Comparison of ENCODE assay signal across 1 cellular context in the genomic region with DNA sequence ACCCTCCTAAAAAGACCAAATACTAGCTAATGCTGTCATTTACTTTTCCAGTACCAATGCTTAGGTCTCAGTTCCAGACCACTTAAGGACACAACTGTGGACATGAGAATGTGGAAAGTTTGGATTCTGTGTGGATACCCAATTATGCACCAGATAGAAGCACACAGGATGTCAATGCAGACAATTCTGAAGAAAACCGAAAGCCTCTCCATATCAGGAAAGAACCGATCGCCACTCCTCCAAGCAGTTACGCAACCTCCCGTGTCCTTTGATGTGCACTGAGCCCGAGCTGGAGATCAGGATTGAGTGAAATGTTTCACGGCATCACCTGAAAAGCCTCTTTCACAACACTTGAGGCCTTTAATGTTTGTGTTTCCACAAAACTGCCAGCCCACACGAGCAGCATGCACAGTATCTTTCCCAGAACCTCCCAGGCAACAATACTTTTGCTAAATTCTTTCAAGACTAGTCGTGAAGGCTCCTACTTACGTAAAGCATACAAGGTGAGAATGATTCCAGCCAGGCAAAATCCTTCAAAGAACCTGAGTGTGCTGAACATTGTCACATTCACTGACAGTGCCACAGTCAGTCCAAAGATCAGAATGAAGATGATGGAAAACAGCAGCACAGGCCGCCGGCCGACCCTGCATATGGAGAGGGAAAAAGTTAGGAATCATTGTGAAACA.
TF ChIP-seq lines count a peak whose summit lies in the region.

No MANE protein-coding gene starts in this region.

TF ChIP-seq in HepG2, 621 proteins besides CTCF, POLR2A, EP300 and RAD21 (continued from another document and continues in another):
- TF ChIP-seq, protein P1, sequence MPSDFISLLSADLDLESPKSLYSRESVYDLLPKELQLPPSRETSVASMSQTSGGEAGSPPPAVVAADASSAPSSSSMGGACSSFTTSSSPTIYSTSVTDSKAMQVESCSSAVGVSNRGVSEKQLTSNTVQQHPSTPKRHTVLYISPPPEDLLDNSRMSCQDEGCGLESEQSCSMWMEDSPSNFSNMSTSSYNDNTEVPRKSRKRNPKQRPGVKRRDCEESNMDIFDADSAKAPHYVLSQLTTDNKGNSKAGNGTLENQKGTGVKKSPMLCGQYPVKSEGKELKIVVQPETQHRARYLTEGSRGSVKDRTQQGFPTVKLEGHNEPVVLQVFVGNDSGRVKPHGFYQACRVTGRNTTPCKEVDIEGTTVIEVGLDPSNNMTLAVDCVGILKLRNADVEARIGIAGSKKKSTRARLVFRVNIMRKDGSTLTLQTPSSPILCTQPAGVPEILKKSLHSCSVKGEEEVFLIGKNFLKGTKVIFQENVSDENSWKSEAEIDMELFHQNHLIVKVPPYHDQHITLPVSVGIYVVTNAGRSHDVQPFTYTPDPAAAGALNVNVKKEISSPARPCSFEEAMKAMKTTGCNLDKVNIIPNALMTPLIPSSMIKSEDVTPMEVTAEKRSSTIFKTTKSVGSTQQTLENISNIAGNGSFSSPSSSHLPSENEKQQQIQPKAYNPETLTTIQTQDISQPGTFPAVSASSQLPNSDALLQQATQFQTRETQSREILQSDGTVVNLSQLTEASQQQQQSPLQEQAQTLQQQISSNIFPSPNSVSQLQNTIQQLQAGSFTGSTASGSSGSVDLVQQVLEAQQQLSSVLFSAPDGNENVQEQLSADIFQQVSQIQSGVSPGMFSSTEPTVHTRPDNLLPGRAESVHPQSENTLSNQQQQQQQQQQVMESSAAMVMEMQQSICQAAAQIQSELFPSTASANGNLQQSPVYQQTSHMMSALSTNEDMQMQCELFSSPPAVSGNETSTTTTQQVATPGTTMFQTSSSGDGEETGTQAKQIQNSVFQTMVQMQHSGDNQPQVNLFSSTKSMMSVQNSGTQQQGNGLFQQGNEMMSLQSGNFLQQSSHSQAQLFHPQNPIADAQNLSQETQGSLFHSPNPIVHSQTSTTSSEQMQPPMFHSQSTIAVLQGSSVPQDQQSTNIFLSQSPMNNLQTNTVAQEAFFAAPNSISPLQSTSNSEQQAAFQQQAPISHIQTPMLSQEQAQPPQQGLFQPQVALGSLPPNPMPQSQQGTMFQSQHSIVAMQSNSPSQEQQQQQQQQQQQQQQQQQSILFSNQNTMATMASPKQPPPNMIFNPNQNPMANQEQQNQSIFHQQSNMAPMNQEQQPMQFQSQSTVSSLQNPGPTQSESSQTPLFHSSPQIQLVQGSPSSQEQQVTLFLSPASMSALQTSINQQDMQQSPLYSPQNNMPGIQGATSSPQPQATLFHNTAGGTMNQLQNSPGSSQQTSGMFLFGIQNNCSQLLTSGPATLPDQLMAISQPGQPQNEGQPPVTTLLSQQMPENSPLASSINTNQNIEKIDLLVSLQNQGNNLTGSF (CRISPR knock-in tag; IDR thresholded peaks at IDR 0.05) = peak; percentile 62; the same call in 1 of the 2 replicates
- TF ChIP-seq PHB2 (IDR thresholded peaks at IDR 0.05; ENCODE audit: partially characterized antibody) = no peak
- no peak for TF ChIP-seq ZNF180 (CRISPR knock-in tag; IDR thresholded peaks at IDR 0.05; ENCODE audit: borderline replicate concordance, low read depth)
- TF ChIP-seq ZSCAN9 (CRISPR knock-in tag; IDR thresholded peaks at IDR 0.05; ENCODE audit: borderline replicate concordance) = peak; percentile 96
- TF ChIP-seq ZNF343 (CRISPR knock-in tag; IDR thresholded peaks at IDR 0.05) = 0 out of 2 replicates have a peak, but pooled peaks have one; percentile 14
- TF ChIP-seq, protein P2, sequence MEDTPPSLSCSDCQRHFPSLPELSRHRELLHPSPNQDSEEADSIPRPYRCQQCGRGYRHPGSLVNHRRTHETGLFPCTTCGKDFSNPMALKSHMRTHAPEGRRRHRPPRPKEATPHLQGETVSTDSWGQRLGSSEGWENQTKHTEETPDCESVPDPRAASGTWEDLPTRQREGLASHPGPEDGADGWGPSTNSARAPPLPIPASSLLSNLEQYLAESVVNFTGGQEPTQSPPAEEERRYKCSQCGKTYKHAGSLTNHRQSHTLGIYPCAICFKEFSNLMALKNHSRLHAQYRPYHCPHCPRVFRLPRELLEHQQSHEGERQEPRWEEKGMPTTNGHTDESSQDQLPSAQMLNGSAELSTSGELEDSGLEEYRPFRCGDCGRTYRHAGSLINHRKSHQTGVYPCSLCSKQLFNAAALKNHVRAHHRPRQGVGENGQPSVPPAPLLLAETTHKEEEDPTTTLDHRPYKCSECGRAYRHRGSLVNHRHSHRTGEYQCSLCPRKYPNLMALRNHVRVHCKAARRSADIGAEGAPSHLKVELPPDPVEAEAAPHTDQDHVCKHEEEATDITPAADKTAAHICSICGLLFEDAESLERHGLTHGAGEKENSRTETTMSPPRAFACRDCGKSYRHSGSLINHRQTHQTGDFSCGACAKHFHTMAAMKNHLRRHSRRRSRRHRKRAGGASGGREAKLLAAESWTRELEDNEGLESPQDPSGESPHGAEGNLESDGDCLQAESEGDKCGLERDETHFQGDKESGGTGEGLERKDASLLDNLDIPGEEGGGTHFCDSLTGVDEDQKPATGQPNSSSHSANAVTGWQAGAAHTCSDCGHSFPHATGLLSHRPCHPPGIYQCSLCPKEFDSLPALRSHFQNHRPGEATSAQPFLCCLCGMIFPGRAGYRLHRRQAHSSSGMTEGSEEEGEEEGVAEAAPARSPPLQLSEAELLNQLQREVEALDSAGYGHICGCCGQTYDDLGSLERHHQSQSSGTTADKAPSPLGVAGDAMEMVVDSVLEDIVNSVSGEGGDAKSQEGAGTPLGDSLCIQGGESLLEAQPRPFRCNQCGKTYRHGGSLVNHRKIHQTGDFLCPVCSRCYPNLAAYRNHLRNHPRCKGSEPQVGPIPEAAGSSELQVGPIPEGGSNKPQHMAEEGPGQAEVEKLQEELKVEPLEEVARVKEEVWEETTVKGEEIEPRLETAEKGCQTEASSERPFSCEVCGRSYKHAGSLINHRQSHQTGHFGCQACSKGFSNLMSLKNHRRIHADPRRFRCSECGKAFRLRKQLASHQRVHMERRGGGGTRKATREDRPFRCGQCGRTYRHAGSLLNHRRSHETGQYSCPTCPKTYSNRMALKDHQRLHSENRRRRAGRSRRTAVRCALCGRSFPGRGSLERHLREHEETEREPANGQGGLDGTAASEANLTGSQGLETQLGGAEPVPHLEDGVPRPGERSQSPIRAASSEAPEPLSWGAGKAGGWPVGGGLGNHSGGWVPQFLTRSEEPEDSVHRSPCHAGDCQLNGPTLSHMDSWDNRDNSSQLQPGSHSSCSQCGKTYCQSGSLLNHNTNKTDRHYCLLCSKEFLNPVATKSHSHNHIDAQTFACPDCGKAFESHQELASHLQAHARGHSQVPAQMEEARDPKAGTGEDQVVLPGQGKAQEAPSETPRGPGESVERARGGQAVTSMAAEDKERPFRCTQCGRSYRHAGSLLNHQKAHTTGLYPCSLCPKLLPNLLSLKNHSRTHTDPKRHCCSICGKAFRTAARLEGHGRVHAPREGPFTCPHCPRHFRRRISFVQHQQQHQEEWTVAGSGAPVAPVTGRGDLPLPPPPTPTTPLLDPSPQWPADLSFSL (CRISPR knock-in tag; IDR thresholded peaks at IDR 0.05) = peak; percentile 96
- TF ChIP-seq, protein P3, sequence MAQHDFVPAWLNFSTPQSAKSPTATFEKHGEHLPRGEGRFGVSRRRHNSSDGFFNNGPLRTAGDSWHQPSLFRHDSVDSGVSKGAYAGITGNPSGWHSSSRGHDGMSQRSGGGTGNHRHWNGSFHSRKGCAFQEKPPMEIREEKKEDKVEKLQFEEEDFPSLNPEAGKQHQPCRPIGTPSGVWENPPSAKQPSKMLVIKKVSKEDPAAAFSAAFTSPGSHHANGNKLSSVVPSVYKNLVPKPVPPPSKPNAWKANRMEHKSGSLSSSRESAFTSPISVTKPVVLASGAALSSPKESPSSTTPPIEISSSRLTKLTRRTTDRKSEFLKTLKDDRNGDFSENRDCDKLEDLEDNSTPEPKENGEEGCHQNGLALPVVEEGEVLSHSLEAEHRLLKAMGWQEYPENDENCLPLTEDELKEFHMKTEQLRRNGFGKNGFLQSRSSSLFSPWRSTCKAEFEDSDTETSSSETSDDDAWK (CRISPR knock-in tag; IDR thresholded peaks at IDR 0.05) = no peak
- peak; percentile 72; the same call in 1 of the 2 replicates for TF ChIP-seq RBAK (CRISPR knock-in tag; IDR thresholded peaks at IDR 0.05)
- TF ChIP-seq ZNF34 (CRISPR knock-in tag; IDR thresholded peaks at IDR 0.05; ENCODE audit: borderline replicate concordance) = no peak; the same call in 1 of the 2 replicates
- TF ChIP-seq ZNF224 (CRISPR knock-in tag; IDR thresholded peaks at IDR 0.05) = 0 out of 2 replicates have a peak, but pooled peaks have one; percentile 84
- TF ChIP-seq ZNF557 (CRISPR knock-in tag; IDR thresholded peaks at IDR 0.05) = 0 out of 2 replicates have a peak, but pooled peaks have one; percentile 46
- peak; percentile 98 for TF ChIP-seq DPF2 (CRISPR knock-in tag; IDR thresholded peaks at IDR 0.05; ENCODE audit: borderline replicate concordance, low read depth)
- no peak for TF ChIP-seq ZNF761 (CRISPR knock-in tag; conservative IDR thresholded peaks at IDR 0.05)
- TF ChIP-seq, protein P4, sequence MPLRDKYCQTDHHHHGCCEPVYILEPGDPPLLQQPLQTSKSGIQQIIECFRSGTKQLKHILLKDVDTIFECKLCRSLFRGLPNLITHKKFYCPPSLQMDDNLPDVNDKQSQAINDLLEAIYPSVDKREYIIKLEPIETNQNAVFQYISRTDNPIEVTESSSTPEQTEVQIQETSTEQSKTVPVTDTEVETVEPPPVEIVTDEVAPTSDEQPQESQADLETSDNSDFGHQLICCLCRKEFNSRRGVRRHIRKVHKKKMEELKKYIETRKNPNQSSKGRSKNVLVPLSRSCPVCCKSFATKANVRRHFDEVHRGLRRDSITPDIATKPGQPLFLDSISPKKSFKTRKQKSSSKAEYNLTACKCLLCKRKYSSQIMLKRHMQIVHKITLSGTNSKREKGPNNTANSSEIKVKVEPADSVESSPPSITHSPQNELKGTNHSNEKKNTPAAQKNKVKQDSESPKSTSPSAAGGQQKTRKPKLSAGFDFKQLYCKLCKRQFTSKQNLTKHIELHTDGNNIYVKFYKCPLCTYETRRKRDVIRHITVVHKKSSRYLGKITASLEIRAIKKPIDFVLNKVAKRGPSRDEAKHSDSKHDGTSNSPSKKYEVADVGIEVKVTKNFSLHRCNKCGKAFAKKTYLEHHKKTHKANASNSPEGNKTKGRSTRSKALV (CRISPR knock-in tag; IDR thresholded peaks at IDR 0.05) = 0 out of 2 replicates have a peak, but pooled peaks have one; percentile 48
- no peak for TF ChIP-seq TMF1 (CRISPR knock-in tag; IDR thresholded peaks at IDR 0.05; ENCODE audit: low read depth)
- TF ChIP-seq, protein P5, sequence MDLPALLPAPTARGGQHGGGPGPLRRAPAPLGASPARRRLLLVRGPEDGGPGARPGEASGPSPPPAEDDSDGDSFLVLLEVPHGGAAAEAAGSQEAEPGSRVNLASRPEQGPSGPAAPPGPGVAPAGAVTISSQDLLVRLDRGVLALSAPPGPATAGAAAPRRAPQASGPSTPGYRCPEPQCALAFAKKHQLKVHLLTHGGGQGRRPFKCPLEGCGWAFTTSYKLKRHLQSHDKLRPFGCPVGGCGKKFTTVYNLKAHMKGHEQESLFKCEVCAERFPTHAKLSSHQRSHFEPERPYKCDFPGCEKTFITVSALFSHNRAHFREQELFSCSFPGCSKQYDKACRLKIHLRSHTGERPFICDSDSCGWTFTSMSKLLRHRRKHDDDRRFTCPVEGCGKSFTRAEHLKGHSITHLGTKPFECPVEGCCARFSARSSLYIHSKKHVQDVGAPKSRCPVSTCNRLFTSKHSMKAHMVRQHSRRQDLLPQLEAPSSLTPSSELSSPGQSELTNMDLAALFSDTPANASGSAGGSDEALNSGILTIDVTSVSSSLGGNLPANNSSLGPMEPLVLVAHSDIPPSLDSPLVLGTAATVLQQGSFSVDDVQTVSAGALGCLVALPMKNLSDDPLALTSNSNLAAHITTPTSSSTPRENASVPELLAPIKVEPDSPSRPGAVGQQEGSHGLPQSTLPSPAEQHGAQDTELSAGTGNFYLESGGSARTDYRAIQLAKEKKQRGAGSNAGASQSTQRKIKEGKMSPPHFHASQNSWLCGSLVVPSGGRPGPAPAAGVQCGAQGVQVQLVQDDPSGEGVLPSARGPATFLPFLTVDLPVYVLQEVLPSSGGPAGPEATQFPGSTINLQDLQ (CRISPR knock-in tag; IDR thresholded peaks at IDR 0.05) = peak; percentile 97
- TF ChIP-seq ZNF724P (CRISPR knock-in tag; IDR thresholded peaks at IDR 0.05; ENCODE audit: borderline replicate concordance) = peak; percentile 95; the same call in 1 of the 2 replicates
- peak; percentile 8 for TF ChIP-seq ZFP36 (IDR thresholded peaks at IDR 0.05; ENCODE audit: borderline replicate concordance, low read depth, low read length, partially characterized antibody)
- no peak for TF ChIP-seq RFX1 (IDR thresholded peaks at IDR 0.05)
- peak; percentile 54 for TF ChIP-seq ELF4 (CRISPR knock-in tag; IDR thresholded peaks at IDR 0.05; ENCODE audit: borderline replicate concordance)
- no peak for TF ChIP-seq CENPX (CRISPR knock-in tag; IDR thresholded peaks at IDR 0.05)
- TF ChIP-seq STAT5B (CRISPR knock-in tag; IDR thresholded peaks at IDR 0.05) = no peak; the same call in 1 of the 2 replicates
- TF ChIP-seq, protein P6, sequence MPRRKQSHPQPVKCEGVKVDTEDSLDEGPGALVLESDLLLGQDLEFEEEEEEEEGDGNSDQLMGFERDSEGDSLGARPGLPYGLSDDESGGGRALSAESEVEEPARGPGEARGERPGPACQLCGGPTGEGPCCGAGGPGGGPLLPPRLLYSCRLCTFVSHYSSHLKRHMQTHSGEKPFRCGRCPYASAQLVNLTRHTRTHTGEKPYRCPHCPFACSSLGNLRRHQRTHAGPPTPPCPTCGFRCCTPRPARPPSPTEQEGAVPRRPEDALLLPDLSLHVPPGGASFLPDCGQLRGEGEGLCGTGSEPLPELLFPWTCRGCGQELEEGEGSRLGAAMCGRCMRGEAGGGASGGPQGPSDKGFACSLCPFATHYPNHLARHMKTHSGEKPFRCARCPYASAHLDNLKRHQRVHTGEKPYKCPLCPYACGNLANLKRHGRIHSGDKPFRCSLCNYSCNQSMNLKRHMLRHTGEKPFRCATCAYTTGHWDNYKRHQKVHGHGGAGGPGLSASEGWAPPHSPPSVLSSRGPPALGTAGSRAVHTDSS (CRISPR knock-in tag; conservative IDR thresholded peaks at IDR 0.05) = no peak
- TF ChIP-seq, protein P7, sequence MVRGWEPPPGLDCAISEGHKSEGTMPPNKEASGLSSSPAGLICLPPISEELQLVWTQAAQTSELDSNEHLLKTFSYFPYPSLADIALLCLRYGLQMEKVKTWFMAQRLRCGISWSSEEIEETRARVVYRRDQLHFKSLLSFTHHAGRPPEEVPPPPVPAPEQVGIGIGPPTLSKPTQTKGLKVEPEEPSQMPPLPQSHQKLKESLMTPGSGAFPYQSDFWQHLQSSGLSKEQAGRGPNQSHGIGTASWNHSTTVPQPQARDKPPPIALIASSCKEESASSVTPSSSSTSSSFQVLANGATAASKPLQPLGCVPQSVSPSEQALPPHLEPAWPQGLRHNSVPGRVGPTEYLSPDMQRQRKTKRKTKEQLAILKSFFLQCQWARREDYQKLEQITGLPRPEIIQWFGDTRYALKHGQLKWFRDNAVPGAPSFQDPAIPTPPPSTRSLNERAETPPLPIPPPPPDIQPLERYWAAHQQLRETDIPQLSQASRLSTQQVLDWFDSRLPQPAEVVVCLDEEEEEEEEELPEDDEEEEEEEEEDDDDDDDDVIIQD (CRISPR knock-in tag; IDR thresholded peaks at IDR 0.05; ENCODE audit: low read depth) = peak; percentile 86; the same call in 1 of the 2 replicates
- peak; percentile 73 for TF ChIP-seq SMC3 (IDR thresholded peaks at IDR 0.05; ENCODE audit: low read length)
- TF ChIP-seq ZNF547 (CRISPR knock-in tag; IDR thresholded peaks at IDR 0.05) = peak; percentile 56
- peak; percentile 94 for TF ChIP-seq CREM (IDR thresholded peaks at IDR 0.05)
- TF ChIP-seq CREM (CRISPR knock-in tag; IDR thresholded peaks at IDR 0.05) = no peak
- peak; percentile 93 for TF ChIP-seq ZMYM3 (CRISPR knock-in tag; IDR thresholded peaks at IDR 0.05)
- 0 out of 2 replicates have a peak, but pooled peaks have one; percentile 66 for TF ChIP-seq WIZ (CRISPR knock-in tag; IDR thresholded peaks at IDR 0.05)
- peak; percentile 87; the same call in 1 of the 2 replicates for TF ChIP-seq ZNF33B (CRISPR knock-in tag; IDR thresholded peaks at IDR 0.05)
- peak; percentile 91; the same call in 1 of the 2 replicates for TF ChIP-seq RXRA (CRISPR knock-in tag; IDR thresholded peaks at IDR 0.05)
- TF ChIP-seq FOSL1 (CRISPR knock-in tag; IDR thresholded peaks at IDR 0.05; ENCODE audit: borderline replicate concordance) = no peak
- no peak for TF ChIP-seq CENPT (CRISPR knock-in tag; IDR thresholded peaks at IDR 0.05; ENCODE audit: low read depth)
